12 cellular contexts compared by ENCODE assay signal in genomic region chr17:47225911-47226688, GRCh38. TPM values are rescaled to one million over a fixed set of nuclear protein-coding genes. Genes with fewer than 3 reads are reported as not detected.
DNase-seq lines count a peak whose midpoint lies in the region; ATAC-seq, FAIRE-seq and TF ChIP-seq lines count a peak whose summit lies in the region.
"Had no signal": no experiment of that assay in that cellular context is flagged by ENCODE, and none has a peak within 500 bp of the region (broad histone marks: within the 10 kb centered on the region; RNA-seq: fewer than 3 reads in every experiment).

No MANE protein-coding gene starts in this region.

- BruUV-seq in HepG2 (replicated peaks; lab: Mats Ljungman, UMichigan) = no TSS peak

- H3K27me3 ChIP-seq in liver (ENCODE audit: control insufficient read depth in 4 of 4, insufficient read depth in 4 of 4, low read length in 3 of 4) = no peaks in the 10 kb centered on the region
- H3K27me3 ChIP-seq in HepG2 (ENCODE audit: control insufficient read depth in 1 of 2, insufficient read depth in 2 of 2, low read length in 2 of 2) = peaks cover 7 to 22% of the 10 kb centered on the region in 2 experiments; a peak in 3 of 5 replicates
- no peaks in the 10 kb centered on the region for H3K27me3 ChIP-seq in psoas muscle (ENCODE audit: insufficient read depth in 3 of 3, low read length in 2 of 3)
- no peaks in the 10 kb centered on the region for H3K27me3 ChIP-seq in aorta (ENCODE audit: control insufficient read depth in 1 of 2, insufficient read depth in 2 of 2, low read length in 1 of 2)
- H3K27me3 ChIP-seq: pancreas had no signal

- peaks cover 3 to 26% (median 12%) of the 10 kb centered on the region in 4 donors for H3K4me1 ChIP-seq in liver (ENCODE audit: control insufficient read depth in 4 of 4, insufficient read depth in 4 of 4, low read length in 3 of 4)
- peaks cover 43% of the 10 kb centered on the region for H3K4me1 ChIP-seq in HepG2 (ENCODE audit: insufficient read depth, low read length)
- peaks cover 6% of the 10 kb centered on the region for H3K4me1 ChIP-seq in psoas muscle
- H3K4me1 ChIP-seq in aorta (ENCODE audit: control insufficient read depth in 1 of 2, insufficient read depth in 2 of 2, low read length in 2 of 2) = peaks cover 0 to 2% of the 10 kb centered on the region in 2 donors

- H3K79me2 ChIP-seq in HepG2 (ENCODE audit: insufficient read depth, low read length) = no peaks in the 10 kb centered on the region

- H3K4me2 ChIP-seq in HepG2 (ENCODE audit: low read depth, low read length) = no peak overlapping the region

- no peak for TF ChIP-seq POLR2A in HepG2 (IDR thresholded peaks at IDR 0.05; ENCODE audit: insufficient read depth in 1 of 2, low read depth in 2 of 2, low read length in 2 of 2)

- intact Hi-C loops in HepG2 (cut with micrococcal nuclease; ENCODE audit: unreplicated experiment) = loop anchor here (10.0 kb wide), 1 partner anchor 389 kb away; no protein-coding TSS in a partner anchor
- intact Hi-C loops in psoas muscle (cut with DNase I) = loop anchor here in 1 of 2 donors (10.0 kb wide), 1 partner anchor 389 kb away; no protein-coding TSS in a partner anchor
- intact Hi-C loops in aorta (cut with DNase I) = loop anchor here in 1 of 2 donors (5.0 kb wide), 2 partner anchors 96 to 381 kb away; partner anchors contain the start of gene EFCAB13

- no peak for FAIRE-seq in HepG2 (lab: Jason Lieb, UNC)
- FAIRE-seq: pancreas had no signal

- no peaks in the 10 kb centered on the region for H3K9me3 ChIP-seq in liver (ENCODE audit: control insufficient read depth in 4 of 4, low read length in 3 of 4)
- H3K9me3 ChIP-seq in HepG2 (ENCODE audit: low read length) = peaks cover 9% of the 10 kb centered on the region; the same call in 1 of the 2 replicates
- H3K9me3 ChIP-seq in psoas muscle = no peaks in the 10 kb centered on the region
- H3K9me3 ChIP-seq in aorta (ENCODE audit: control insufficient read depth, low read length) = no peaks in the 10 kb centered on the region
- H3K9me3 ChIP-seq: pancreas had no signal

- TF ChIP-seq CTCF in liver (IDR thresholded peaks at IDR 0.05; ENCODE audit: low read depth, low read length, missing input control) (no peak), HepG2 (CRISPR knock-in tag; IDR thresholded peaks at IDR 0.05) (no peak), fibroblast of mammary gland (conservative IDR thresholded peaks at IDR 0.05; ENCODE audit: control insufficient read depth, insufficient read depth, low read depth, low read length) (no peak), psoas muscle (IDR thresholded peaks at IDR 0.05) (no peak)

- H3K9ac ChIP-seq in liver (ENCODE audit: low read depth in 1 of 2, low read length in 2 of 2) = no peak overlapping the region
- no peak overlapping the region for H3K9ac ChIP-seq in HepG2 (ENCODE audit: insufficient read depth, low read depth, low read length)

- CTCF ChIA-PET in HepG2 (lab: Yijun Ruan, JAX; ENCODE audit: low intra/inter-chr PET ratio, low total read pairs) = no interaction called here

- no peak overlapping the region for H2AFZ ChIP-seq in HepG2 (ENCODE audit: low read length)

- H3K36me3 ChIP-seq in liver (ENCODE audit: control insufficient read depth in 4 of 4, insufficient read depth in 3 of 4, low read depth in 1 of 4, low read length in 3 of 4) (no peaks in the 10 kb centered on the region), HepG2 (replicated peaks in 1 of 2; ENCODE audit: control insufficient read depth in 1 of 2, insufficient read depth in 2 of 2, low read length in 2 of 2) (no peaks in the 10 kb centered on the region), psoas muscle (ENCODE audit: insufficient read depth in 1 of 2, low read depth in 1 of 2) (no peaks in the 10 kb centered on the region), aorta (ENCODE audit: control insufficient read depth in 1 of 2, insufficient read depth in 2 of 2, low read length in 1 of 2) (no peaks in the 10 kb centered on the region)
- H3K36me3 ChIP-seq: pancreas had no signal

- ATAC-seq in HepG2 (no peak), psoas muscle (no peak), aorta (ENCODE audit: low FRiP score) (no peak), HG03520 (IDR thresholded peaks at IDR 0.05; ENCODE audit: unreplicated experiment) (no peak), HG02840 (IDR thresholded peaks at IDR 0.05; ENCODE audit: low FRiP score, unreplicated experiment) (no peak)
- ATAC-seq: esophagus mucosa had no signal

- WGBS in liver = 98% methylated on average over 2 of the region's 2 CpGs
- WGBS in HepG2 (ENCODE audit: low lambda C conversion rate) = 69% methylated on average over 2 of the region's 2 CpGs
- WGBS in psoas muscle, 3 donors = 90 to 94% (median 91%) methylated on average over 2 of the region's 2 CpGs
- 95 to 98% methylated on average over 2 of the region's 2 CpGs for WGBS in aorta, 2 donors

- H3K27ac ChIP-seq in liver (ENCODE audit: low read depth in 1 of 2, low read length in 2 of 2) (peak overlapping the region; percentile 65 to 69), HepG2 (ENCODE audit: extremely low read length, insufficient read depth, low read length) (no peak overlapping the region), psoas muscle (peak overlapping the region; percentile 79), aorta (ENCODE audit: low read depth in 1 of 2, low read length in 2 of 2) (peak overlapping the region; percentile 81 to 98)

- no peaks in the 10 kb centered on the region for H4K20me1 ChIP-seq in HepG2 (ENCODE audit: insufficient read depth, low read length)

- H3K4me3 ChIP-seq in liver (ENCODE audit: low read depth in 1 of 3, low read length in 3 of 3) = no peak overlapping the region
- no peak overlapping the region for H3K4me3 ChIP-seq in HepG2 (replicated peaks in 1 of 3; ENCODE audit: insufficient read depth in 1 of 3, low read depth in 2 of 3, low read length in 3 of 3)
- H3K4me3 ChIP-seq in fibroblast of mammary gland (ENCODE audit: control insufficient read depth, low read depth, low read length) = no peak overlapping the region
- H3K4me3 ChIP-seq in psoas muscle = no peak overlapping the region
- H3K4me3 ChIP-seq in aorta (ENCODE audit: low read length in 2 of 2) = no peak overlapping the region
- H3K4me3 ChIP-seq: pancreas had no signal

- in situ Hi-C loops in HepG2 (cut with HindIII; ENCODE audit: extremely low pct_ligation_motif_present, low pct_unique_long_range_greater_than_20kb) = no loop called here

- POLR2A ChIA-PET in HepG2 (lab: Yijun Ruan, JAX) = no interaction called here

- no peak for TF ChIP-seq RAD21 in liver (IDR thresholded peaks at IDR 0.05)
- TF ChIP-seq RAD21 in HepG2 (CRISPR knock-in tag; IDR thresholded peaks at IDR 0.05) = no peak

- DNase-seq in HepG2 (ENCODE audit: low spot score) (no peak), fibroblast of mammary gland (ENCODE audit: low read depth) (peak; percentile 20), psoas muscle (no peak), aorta (no peak)
- DNase-seq in activated naive CD4-positive, alpha-beta T cell (lab: John Stamatoyannopoulos, UW) = no peak
- DNase-seq: NCI-H2227 treated with DMSO at 0.1 percent for 48 hours had no signal

- TF ChIP-seq EP300 in HepG2 (IDR thresholded peaks at IDR 0.05; ENCODE audit: low read depth in 2 of 2, low read length in 2 of 2) (no peak), HepG2 (CRISPR knock-in tag; IDR thresholded peaks at IDR 0.05; ENCODE audit: borderline replicate concordance) (no peak)

RNA-seq across cellular contexts. Expression of gene MYL4, which starts 17.0 kb away (rescaled TPM):
- 100 to 1,000 TPM in 1 of 2 donors, not detected in 1; 215 TPM for total RNA-seq in liver
- under 1 TPM; 0.19 to 0.22 TPM for polyA plus RNA-seq in liver
- not detected in 2 replicates for total RNA-seq in HepG2 (2016; rRNA removed; fragmentation: Illumina TruSeq; extraction: Trizol)
- total RNA-seq in HepG2 (2016; cell fraction: cytosol; rRNA removed; fragmentation: Illumina TruSeq; extraction: Trizol; ENCODE audit: low read depth) = not detected in 2 replicates
- total RNA-seq in HepG2 (2016; cell fraction: insoluble cytoplasmic fraction; rRNA removed; fragmentation: Illumina TruSeq; extraction: Trizol) = not detected in 2 replicates
- total RNA-seq in HepG2 (2016; cell fraction: membrane; rRNA removed; fragmentation: Illumina TruSeq; extraction: Trizol) = not detected in 2 replicates
- total RNA-seq in HepG2 (2016; cell fraction: nucleus; rRNA removed; fragmentation: Illumina TruSeq; extraction: Trizol) = not detected in 2 replicates
- 0.13 TPM in 1 of 2 replicates, not detected in the other for polyA plus RNA-seq in HepG2 (2011; rRNA removed)
- polyA plus RNA-seq in HepG2 (2011; cell fraction: cytosol; rRNA removed) = 0.11 and 0.17 TPM in 2 replicates
- not detected in 2 replicates for polyA plus RNA-seq in HepG2 (2011; cell fraction: nucleus; rRNA removed)
- polyA plus RNA-seq in HepG2 (2012) = not detected in 2 replicates
- not detected in 2 replicates for polyA plus RNA-seq in HepG2 (2016; cell fraction: cytosol; fragmentation: Illumina TruSeq; extraction: Trizol; ENCODE audit: low read depth)
- 0.27 TPM in 1 of 2 replicates, not detected in the other for polyA plus RNA-seq in HepG2 (2016; cell fraction: insoluble cytoplasmic fraction; fragmentation: Illumina TruSeq; extraction: Trizol; ENCODE audit: low read depth)
- not detected in 2 replicates for polyA plus RNA-seq in HepG2 (2016; cell fraction: membrane; fragmentation: Illumina TruSeq; extraction: Trizol; ENCODE audit: low read depth)
- polyA plus RNA-seq in HepG2 (2016; cell fraction: nucleus; fragmentation: Illumina TruSeq; extraction: Trizol; ENCODE audit: insufficient read depth, low read depth) = not detected in 2 replicates
- polyA minus RNA-seq in HepG2 (2011; rRNA and poly(A)+ RNA removed; ENCODE audit: low replicate concordance) = 0.42 and 1.4 TPM in 2 replicates
- polyA minus RNA-seq in HepG2 (2011; cell fraction: cytosol; rRNA and poly(A)+ RNA removed) = not detected in 2 replicates
- not detected in 2 replicates for polyA minus RNA-seq in HepG2 (2011; cell fraction: nucleus; rRNA and poly(A)+ RNA removed)
- total RNA-seq in psoas muscle = 1 to 10 TPM in 3 of 4 donors, under 1 TPM in 1; 0.89 to 6.7 (median 2.4) TPM
- 1 to 10 TPM in 2 of 3 donors, under 1 TPM in 1; 0.52 to 4.5 (median 1.3) TPM for polyA plus RNA-seq in psoas muscle
- under 1 TPM in 1 of 2 donors, not detected in 1; 0.96 TPM for total RNA-seq in aorta
- 1 to 10 TPM; 2.1 to 3.0 TPM for polyA plus RNA-seq in aorta
- total RNA-seq: esophagus mucosa had no signal
- polyA plus RNA-seq: keratinocyte had no signal

RNA-seq across cellular contexts. Expression of gene ITGB3, which starts 27.5 kb away (rescaled TPM):
- total RNA-seq in liver = 10 to 100 TPM in 1 of 2 donors, 1 to 10 TPM in 1; 4.8 to 33.4 TPM
- 1 to 10 TPM in 1 of 2 donors, under 1 TPM in 1; 0.47 to 2.8 TPM for polyA plus RNA-seq in liver
- 0.15 and 0.31 TPM in 2 replicates for total RNA-seq in HepG2 (2016; rRNA removed; fragmentation: Illumina TruSeq; extraction: Trizol)
- total RNA-seq in HepG2 (2016; cell fraction: cytosol; rRNA removed; fragmentation: Illumina TruSeq; extraction: Trizol; ENCODE audit: low read depth) = not detected in 2 replicates
- 0.31 and 0.37 TPM in 2 replicates for total RNA-seq in HepG2 (2016; cell fraction: insoluble cytoplasmic fraction; rRNA removed; fragmentation: Illumina TruSeq; extraction: Trizol)
- total RNA-seq in HepG2 (2016; cell fraction: membrane; rRNA removed; fragmentation: Illumina TruSeq; extraction: Trizol) = not detected in 2 replicates
- total RNA-seq in HepG2 (2016; cell fraction: nucleus; rRNA removed; fragmentation: Illumina TruSeq; extraction: Trizol) = 0.41 and 0.50 TPM in 2 replicates
- polyA plus RNA-seq in HepG2 (2011; rRNA removed) = 0.09 and 0.10 TPM in 2 replicates
- 0.07 and 0.09 TPM in 2 replicates for polyA plus RNA-seq in HepG2 (2011; cell fraction: cytosol; rRNA removed)
- polyA plus RNA-seq in HepG2 (2011; cell fraction: nucleus; rRNA removed) = 0.14 TPM in 2 replicates
- polyA plus RNA-seq in HepG2 (2012) = not detected in 2 replicates
- polyA plus RNA-seq in HepG2 (2016; cell fraction: cytosol; fragmentation: Illumina TruSeq; extraction: Trizol; ENCODE audit: low read depth) = not detected in 2 replicates
- 0.07 TPM in 1 of 2 replicates, not detected in the other for polyA plus RNA-seq in HepG2 (2016; cell fraction: insoluble cytoplasmic fraction; fragmentation: Illumina TruSeq; extraction: Trizol; ENCODE audit: low read depth)
- polyA plus RNA-seq in HepG2 (2016; cell fraction: membrane; fragmentation: Illumina TruSeq; extraction: Trizol; ENCODE audit: low read depth) = not detected in 2 replicates
- 0.15 TPM in 1 of 2 replicates, not detected in the other for polyA plus RNA-seq in HepG2 (2016; cell fraction: nucleus; fragmentation: Illumina TruSeq; extraction: Trizol; ENCODE audit: insufficient read depth, low read depth)
- polyA minus RNA-seq in HepG2 (2011; rRNA and poly(A)+ RNA removed; ENCODE audit: low replicate concordance) = 0.82 TPM in 1 of 2 replicates, not detected in the other
- not detected in 2 replicates for polyA minus RNA-seq in HepG2 (2011; cell fraction: cytosol; rRNA and poly(A)+ RNA removed)
- polyA minus RNA-seq in HepG2 (2011; cell fraction: nucleus; rRNA and poly(A)+ RNA removed) = 0.12 TPM in 1 of 2 replicates, not detected in the other
- 1 to 10 TPM; 1.1 to 3.9 (median 2.2) TPM for total RNA-seq in psoas muscle
- polyA plus RNA-seq in psoas muscle = 1 to 10 TPM in 1 of 3 donors, under 1 TPM in 2; 0.32 to 5.4 (median 0.77) TPM
- 100 to 1,000 TPM in 1 of 2 donors, 10 to 100 TPM in 1; 79.5 to 210 TPM for total RNA-seq in aorta
- polyA plus RNA-seq in aorta = 10 to 100 TPM; 14.4 to 21.2 TPM
- polyA plus RNA-seq: keratinocyte had no signal

RNA-seq across cellular contexts. Expression of gene CDC27, which starts 37.0 kb away (rescaled TPM):
- total RNA-seq in liver (100 to 1,000 TPM in 1 of 2 donors, 10 to 100 TPM in 1; 30.6 to 148 TPM), HepG2 (2016; rRNA removed; fragmentation: Illumina TruSeq; extraction: Trizol) (102 and 162 TPM in 2 replicates), psoas muscle (10 to 100 TPM; 72.5 to 78.4 (median 74.9) TPM), aorta (100 to 1,000 TPM; 100 to 123 TPM)
- polyA plus RNA-seq in liver (10 to 100 TPM; 16.8 to 23.6 TPM), HepG2 (2011; rRNA removed) (55.9 and 80.7 TPM in 2 replicates), psoas muscle (10 to 100 TPM; 25.5 to 89.2 (median 37.9) TPM), aorta (10 to 100 TPM; 12.1 to 32.4 TPM)
- 15.6 and 16.5 TPM in 2 replicates for total RNA-seq in HepG2 (2016; cell fraction: cytosol; rRNA removed; fragmentation: Illumina TruSeq; extraction: Trizol; ENCODE audit: low read depth)
- total RNA-seq in HepG2 (2016; cell fraction: insoluble cytoplasmic fraction; rRNA removed; fragmentation: Illumina TruSeq; extraction: Trizol) = 94.8 and 180 TPM in 2 replicates
- total RNA-seq in HepG2 (2016; cell fraction: membrane; rRNA removed; fragmentation: Illumina TruSeq; extraction: Trizol) = 45.9 and 57.6 TPM in 2 replicates
- total RNA-seq in HepG2 (2016; cell fraction: nucleus; rRNA removed; fragmentation: Illumina TruSeq; extraction: Trizol) = 66.9 and 67.5 TPM in 2 replicates
- polyA plus RNA-seq in HepG2 (2011; cell fraction: cytosol; rRNA removed) = 39.5 and 46.1 TPM in 2 replicates
- polyA plus RNA-seq in HepG2 (2011; cell fraction: nucleus; rRNA removed) = 54.9 and 64.9 TPM in 2 replicates
- polyA plus RNA-seq in HepG2 (2012) = 45.5 and 46.6 TPM in 2 replicates
- polyA plus RNA-seq in HepG2 (2016; cell fraction: cytosol; fragmentation: Illumina TruSeq; extraction: Trizol; ENCODE audit: low read depth) = 4.4 and 5.4 TPM in 2 replicates
- 124 and 138 TPM in 2 replicates for polyA plus RNA-seq in HepG2 (2016; cell fraction: insoluble cytoplasmic fraction; fragmentation: Illumina TruSeq; extraction: Trizol; ENCODE audit: low read depth)
- 16.5 and 20.8 TPM in 2 replicates for polyA plus RNA-seq in HepG2 (2016; cell fraction: membrane; fragmentation: Illumina TruSeq; extraction: Trizol; ENCODE audit: low read depth)
- 88.5 and 91.4 TPM in 2 replicates for polyA plus RNA-seq in HepG2 (2016; cell fraction: nucleus; fragmentation: Illumina TruSeq; extraction: Trizol; ENCODE audit: insufficient read depth, low read depth)
- 105 and 134 TPM in 2 replicates for polyA minus RNA-seq in HepG2 (2011; rRNA and poly(A)+ RNA removed; ENCODE audit: low replicate concordance)
- 70.2 and 86.9 TPM in 2 replicates for polyA minus RNA-seq in HepG2 (2011; cell fraction: cytosol; rRNA and poly(A)+ RNA removed)
- polyA minus RNA-seq in HepG2 (2011; cell fraction: nucleus; rRNA and poly(A)+ RNA removed) = 68.6 and 73.8 TPM in 2 replicates
